In genomic region chr16:1351582-1352362, GRCh38 we compare ENCODE assay signal across 1 cellular context.
TF ChIP-seq lines count a peak whose summit lies in the region.

TSS of gene GNPTG (plus strand) at chr16:1351931. CDS start at chr16:1351966, 35 bp downstream.
TSS of gene TSR3 (minus strand) at chr16:1351878. CDS start at chr16:1351804, 74 bp downstream.

TF ChIP-seq in SK-N-SH, 30 proteins besides CTCF, POLR2A, EP300 and RAD21 (continued from another document):
- TF ChIP-seq GATA2 (CRISPR knock-in tag; IDR thresholded peaks at IDR 0.05) (no peak), USF2 (IDR thresholded peaks at IDR 0.05; ENCODE audit: borderline replicate concordance, low read depth, low read length) (peak; percentile 98), GABPA (IDR thresholded peaks at IDR 0.05; ENCODE audit: low read depth) (peak; percentile 82), ELF1 (IDR thresholded peaks at IDR 0.05) (peak; percentile 91), JUND (IDR thresholded peaks at IDR 0.05) (no peak), RCOR1 (IDR thresholded peaks at IDR 0.05; ENCODE audit: low read length) (no peak), TEAD4 (IDR thresholded peaks at IDR 0.05; ENCODE audit: borderline replicate concordance, insufficient read depth) (no peak), POLR2AphosphoS5 (IDR thresholded peaks at IDR 0.05; ENCODE audit: low read depth, low read length) (peak; percentile 73), CHD2 (IDR thresholded peaks at IDR 0.05; ENCODE audit: low read length, partially characterized antibody) (no peak)
TF ChIP-seq in SK-N-SH: peak in this region for 12.
